8 cellular contexts compared by ENCODE assay signal in genomic region chr14:71554959-71555612, GRCh38.
DNase-seq lines count a peak whose midpoint lies in the region; ATAC-seq and TF ChIP-seq lines count a peak whose summit lies in the region.

No MANE protein-coding gene starts in this region.

- no peak overlapping the region for H2AFZ ChIP-seq in GM23338

- H3K36me3 ChIP-seq in GM23338 (ENCODE audit: insufficient read depth) (no peaks in the 10 kb centered on the region), KOPT-K1 (ENCODE audit: insufficient read depth, low read length) (no peaks in the 10 kb centered on the region)

- TF ChIP-seq CTCF in GM23338 (conservative IDR thresholded peaks at IDR 0.05; ENCODE audit: low read depth in 2 of 2) = no peak
- TF ChIP-seq CTCF in endothelial cell (IDR thresholded peaks at IDR 0.05; ENCODE audit: unreplicated experiment) = no peak

- H3K27me3 ChIP-seq in GM23338 (ENCODE audit: insufficient read depth) = no peaks in the 10 kb centered on the region

- no peaks in the 10 kb centered on the region for H3K36me3 Mint-ChIP-seq in GM23338 (ENCODE audit: low read depth)
- peaks cover 2% of the 10 kb centered on the region for H3K36me3 Mint-ChIP-seq in memory B cell
- no peaks in the 10 kb centered on the region for H3K36me3 Mint-ChIP-seq in endothelial cell (ENCODE audit: low read depth, unreplicated experiment)

- no peaks in the 10 kb centered on the region for H4K20me1 ChIP-seq in GM23338 (replicated peaks; ENCODE audit: insufficient read depth)

- H3K9me3 ChIP-seq in KOPT-K1 (ENCODE audit: insufficient read depth, low read length, poor library complexity, severe bottlenecking) = no peaks in the 10 kb centered on the region

- no peak overlapping the region for H3K4me3 ChIP-seq in GM23338

- no peaks in the 10 kb centered on the region; the same call in 2 of the 3 replicates for H3K9me3 Mint-ChIP-seq in GM23338
- no peaks in the 10 kb centered on the region for H3K9me3 Mint-ChIP-seq in memory B cell
- H3K9me3 Mint-ChIP-seq in endothelial cell (ENCODE audit: unreplicated experiment) = no peaks in the 10 kb centered on the region

- no peak overlapping the region for H3K4me2 ChIP-seq in GM23338

- H3K79me2 ChIP-seq in GM23338 (replicated peaks; ENCODE audit: insufficient read depth) = peaks cover 11% of the 10 kb centered on the region

- no peaks in the 10 kb centered on the region; the same call in 1 of the 2 replicates for H3K4me1 ChIP-seq in GM23338 (ENCODE audit: insufficient read depth)

- H3K4me3 Mint-ChIP-seq in GM23338 (no peak overlapping the region), memory B cell (peak overlapping the region; percentile 84), endothelial cell (ENCODE audit: unreplicated experiment) (no peak overlapping the region)

- H3F3A ChIP-seq in GM23338 (replicated peaks; ENCODE audit: low read depth) = no peaks in the 10 kb centered on the region

- no peaks in the 10 kb centered on the region for H3K9me2 ChIP-seq in GM23338 (ENCODE audit: insufficient read depth)

- H3K27ac Mint-ChIP-seq in GM23338 (0 out of 2 replicates have a peak overlapping the region, but pooled peaks have one; percentile 17), memory B cell (peak overlapping the region; percentile 96), endothelial cell (ENCODE audit: unreplicated experiment) (no peak overlapping the region)

- DNase-seq in GM23338 (ENCODE audit: low spot score) = no peak
- DNase-seq in memory B cell (ENCODE audit: low spot score in 2 of 2) = no peak
- DNase-seq in NCI-H2081 (lab: John Stamatoyannopoulos, UW) = no peak
- DNase-seq in endothelial cell (ENCODE audit: low spot score) = no peak
- DNase-seq in stimulated activated naive CD4-positive, alpha-beta T cell (lab: John Stamatoyannopoulos, UW) = no peak
- no peak for DNase-seq in stimulated activated CD4-positive, alpha-beta T cell treated with anti-CD3 and anti-CD28 coated beads, Interleukin-4, amount 100 ng/mL, for 1 hour

- ATAC-seq in GM18520 (IDR thresholded peaks at IDR 0.05; ENCODE audit: unreplicated experiment) (peak; percentile 5), GM23338 (no peak), memory B cell (ENCODE audit: low read depth) (peak; percentile 8)

- H3K27me3 Mint-ChIP-seq in GM23338 (ENCODE audit: insufficient read depth, low read depth, poor library complexity) = no peaks in the 10 kb centered on the region
- H3K27me3 Mint-ChIP-seq in memory B cell = no peaks in the 10 kb centered on the region
- peaks cover 1% of the 10 kb centered on the region for H3K27me3 Mint-ChIP-seq in endothelial cell (ENCODE audit: unreplicated experiment)

- no peak overlapping the region for H3K27ac ChIP-seq in GM23338 (ENCODE audit: low read depth)
- peak overlapping the region; percentile 92 for H3K27ac ChIP-seq in KOPT-K1 (ENCODE audit: low read depth, low read length, poor library complexity, severe bottlenecking)

- peaks cover 12% of the 10 kb centered on the region; the same call in 2 of the 3 replicates for H3K4me1 Mint-ChIP-seq in GM23338
- peaks cover 24% of the 10 kb centered on the region for H3K4me1 Mint-ChIP-seq in memory B cell
- peaks cover 17% of the 10 kb centered on the region for H3K4me1 Mint-ChIP-seq in endothelial cell (ENCODE audit: unreplicated experiment)

TF ChIP-seq in GM23338, 12 proteins besides CTCF, POLR2A, EP300 and RAD21:
- TF ChIP-seq ZNF331 (CRISPR knock-in tag; IDR thresholded peaks at IDR 0.05; ENCODE audit: low read depth) (no peak), JUNB (IDR thresholded peaks at IDR 0.05; ENCODE audit: unreplicated experiment) (no peak), ZNF462 (CRISPR knock-in tag; IDR thresholded peaks at IDR 0.05) (no peak), REST (IDR thresholded peaks at IDR 0.05; ENCODE audit: unreplicated experiment) (no peak), EZH2phosphoT487 (IDR thresholded peaks at IDR 0.05; ENCODE audit: unreplicated experiment) (no peak)
